ENCODE assay signal across 9 cellular contexts in genomic region chr14:73744874-73745529, GRCh38. TPM values are rescaled to one million over a fixed set of nuclear protein-coding genes. Genes with fewer than 3 reads are reported as not detected.
DNase-seq lines count a peak whose midpoint lies in the region; TF ChIP-seq lines count a peak whose summit lies in the region.
"Had no signal": no experiment of that assay in that cellular context is flagged by ENCODE, and none has a peak within 500 bp of the region (broad histone marks: within the 10 kb centered on the region; RNA-seq: fewer than 3 reads in every experiment).

No MANE protein-coding gene starts in this region.

- H3K9me3 Mint-ChIP-seq in activated naive CD4-positive, alpha-beta T cell treated with anti-CD3 and anti-CD28 coated beads for 36 hours, result no peaks in the 10 kb centered on the region
- no peaks in the 10 kb centered on the region for H3K9me3 Mint-ChIP-seq in mesothelial cell of epicardium

- H3K4me1 ChIP-seq in ascending aorta (peaks cover 60 to 97% of the 10 kb centered on the region in 2 donors), transverse colon (peaks cover 92 to 100% (median 99%) of the 10 kb centered on the region in 4 donors)

- no peak overlapping the region for H3K4me3 Mint-ChIP-seq in activated naive CD4-positive, alpha-beta T cell treated with anti-CD3 and anti-CD28 coated beads for 36 hours
- no peak overlapping the region for H3K4me3 Mint-ChIP-seq in mesothelial cell of epicardium

- CTCF ChIA-PET in activated naive CD4-positive, alpha-beta T cell treated with anti-CD3 and anti-CD28 coated beads for 36 hours (lab: Charles Lee), result interaction anchor here (1.1 to 8.0 kb wide), 5 partner anchors 11 to 81 kb away, joined by 3 to 112 read pairs (median 12); a partner anchor contains a TSS

- H3K27me3 ChIP-seq in ascending aorta, result no peaks in the 10 kb centered on the region
- no peaks in the 10 kb centered on the region for H3K27me3 ChIP-seq in transverse colon

- WGBS in transverse colon (ENCODE audit: low coverage in 1 of 2), 2 donors, result 47% methylated on average over 4 of the region's 6 CpGs; no CpG with 5 or more reads in 1 of the 2 donors

- TF ChIP-seq POLR2A in transverse colon (IDR thresholded peaks at IDR 0.05), result peak; percentile 59

- H3K9me3 ChIP-seq in ascending aorta (no peaks in the 10 kb centered on the region), transverse colon (no peaks in the 10 kb centered on the region)

- in situ Hi-C loops in transverse colon (cut with MboI; ENCODE audit: low pct_ligation_motif_present in 1 of 4, low pct_unique_long_range_greater_than_20kb in 1 of 4, low sequenced_read_pairs in 3 of 4), result no loop called here

- H3K27me3 Mint-ChIP-seq in activated naive CD4-positive, alpha-beta T cell treated with anti-CD3 and anti-CD28 coated beads for 36 hours (ENCODE audit: low read depth), result no peaks in the 10 kb centered on the region
- H3K27me3 Mint-ChIP-seq in mesothelial cell of epicardium (ENCODE audit: low read depth), result no peaks in the 10 kb centered on the region

- peaks cover 96% of the 10 kb centered on the region for H3K4me1 Mint-ChIP-seq in activated naive CD4-positive, alpha-beta T cell treated with anti-CD3 and anti-CD28 coated beads for 36 hours (ENCODE audit: low read depth)
- peaks cover 79% of the 10 kb centered on the region for H3K4me1 Mint-ChIP-seq in mesothelial cell of epicardium

- TF ChIP-seq EP300 in transverse colon (IDR thresholded peaks at IDR 0.05; ENCODE audit: low read depth), result peak; percentile 19

- no peak for TF ChIP-seq CTCF in ascending aorta (IDR thresholded peaks at IDR 0.05)
- no peak for TF ChIP-seq CTCF in mesothelial cell of epicardium (IDR thresholded peaks at IDR 0.05; ENCODE audit: unreplicated experiment)
- TF ChIP-seq CTCF in transverse colon (IDR thresholded peaks at IDR 0.05), result no peak

- peaks cover 4% of the 10 kb centered on the region for H3K36me3 Mint-ChIP-seq in activated naive CD4-positive, alpha-beta T cell treated with anti-CD3 and anti-CD28 coated beads for 36 hours (ENCODE audit: low read depth)
- no peaks in the 10 kb centered on the region for H3K36me3 Mint-ChIP-seq in mesothelial cell of epicardium

- H3K4me3 ChIP-seq in ascending aorta, result no peak overlapping the region
- H3K4me3 ChIP-seq in transverse colon, result no peak overlapping the region

- intact Hi-C loops in activated naive CD4-positive, alpha-beta T cell treated with anti-CD3 and anti-CD28 coated beads for 36 hours (cut with micrococcal nuclease), result loop anchor here (2.0 to 5.0 kb wide), 3 partner anchors 14 to 207 kb away; partner anchors contain the start of genes COQ6 and FAM161B
- intact Hi-C loops in ascending aorta (cut with DNase I), result no loop called here
- intact Hi-C loops in transverse colon (cut with DNase I; ENCODE audit: low total_unique reads), result loop anchor here (5.0 kb wide), 1 partner anchor 42 kb away; no protein-coding TSS in a partner anchor

- peak overlapping the region; percentile 52 to 98 for H3K27ac ChIP-seq in ascending aorta
- peak overlapping the region; percentile 99 to 100 (median 100) for H3K27ac ChIP-seq in transverse colon

- H3K36me3 ChIP-seq in ascending aorta (no peaks in the 10 kb centered on the region), transverse colon (no peaks in the 10 kb centered on the region)

- DNase-seq in activated naive CD4-positive, alpha-beta T cell treated with anti-CD3 and anti-CD28 coated beads for 36 hours, result peak; percentile 40
- no peak for DNase-seq in activated naive CD4-positive, alpha-beta T cell treated with anti-CD3 and anti-CD28 coated beads, Interleukin-2, amount 50 U/mL, for 16 hours
- DNase-seq in ascending aorta (ENCODE audit: low spot score in 2 of 2) (no peak), mesothelial cell of epicardium (ENCODE audit: low spot score in 2 of 2, unreplicated experiment in 2 of 2) (no peak), transverse colon (peak; percentile 89), midbrain (lab: John Stamatoyannopoulos, UW) (no peak), NCI-H2196 treated with DMSO at 0.1 percent for 48 hours (lab: John Stamatoyannopoulos, UW; ENCODE audit: unreplicated experiment) (no peak)
- no peak for DNase-seq in stimulated activated naive CD4-positive, alpha-beta T cell (lab: John Stamatoyannopoulos, UW)
- DNase-seq: effector CD4-positive, alpha-beta T cell had no signal

- peak overlapping the region; percentile 70 for H3K27ac Mint-ChIP-seq in activated naive CD4-positive, alpha-beta T cell treated with anti-CD3 and anti-CD28 coated beads for 36 hours
- H3K27ac Mint-ChIP-seq in mesothelial cell of epicardium, result peak overlapping the region; percentile 71

RNA-seq across cellular contexts. Expression of gene PNMA1, which starts 30.8 kb away (rescaled TPM):
- 10 to 100 TPM; 18.5 to 19.2 TPM for total RNA-seq in activated naive CD4-positive, alpha-beta T cell treated with anti-CD3 and anti-CD28 coated beads for 36 hours
- total RNA-seq in ascending aorta (30.2 TPM), mesothelial cell of epicardium (46.4 to 48.6 TPM (median 47.7 TPM) in 3 replicates), transverse colon (10 to 100 TPM; 12.7 to 22.1 (median 12.7) TPM)

Comparison
In these comparisons a context has a peak if more than half of its experiments do, and no peak if none do; other contexts are left out.
1. DNase-seq: peak in activated naive CD4-positive, alpha-beta T cell treated with anti-CD3 and anti-CD28 coated beads for 36 hours (single experiment) and transverse colon (single experiment); none in activated naive CD4-positive, alpha-beta T cell treated with anti-CD3 and anti-CD28 coated beads, Interleukin-2, amount 50 U/mL, for 16 hours (single experiment), ascending aorta (0 of 2), mesothelial cell of epicardium (0 of 2), stimulated activated naive CD4-positive, alpha-beta T cell (0 of 6), midbrain (single experiment) and NCI-H2196 treated with DMSO at 0.1 percent for 48 hours (single experiment).